Comparison of ENCODE assay signal across 13 cellular contexts in the genomic region with DNA sequence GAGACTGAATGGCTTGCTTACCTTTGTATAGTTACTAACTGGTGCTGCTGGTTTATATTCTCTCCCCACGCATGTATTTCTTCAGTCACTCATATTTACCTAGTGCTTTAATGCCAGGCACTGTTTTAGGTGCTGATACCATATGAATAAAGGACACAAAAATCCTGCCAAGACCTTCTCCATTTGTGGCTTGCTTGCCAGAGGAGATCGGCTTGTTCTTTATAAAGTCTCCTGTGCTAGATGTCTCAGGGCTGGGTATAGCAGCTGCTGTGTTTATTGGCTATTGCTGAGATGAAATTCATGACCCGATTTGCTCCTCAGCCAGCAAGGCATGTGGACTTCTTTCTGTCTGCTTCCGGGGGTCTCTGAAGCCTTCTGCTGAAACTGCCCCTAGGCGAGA. TPM values are rescaled to one million over a fixed set of nuclear protein-coding genes. Genes with fewer than 3 reads are reported as not detected.
DNase-seq lines count a peak whose midpoint lies in the region; ATAC-seq and TF ChIP-seq lines count a peak whose summit lies in the region.
"Had no signal": no experiment of that assay in that cellular context is flagged by ENCODE, and none has a peak within 500 bp of the region (broad histone marks: within the 10 kb centered on the region; RNA-seq: fewer than 3 reads in every experiment).

No MANE protein-coding gene starts in this region.

- no peak for TF ChIP-seq CTCF in natural killer cell (IDR thresholded peaks at IDR 0.05)
- no peak for TF ChIP-seq CTCF in heart right ventricle (IDR thresholded peaks at IDR 0.05)
- no peak for TF ChIP-seq CTCF in osteocyte (IDR thresholded peaks at IDR 0.05)

- peak overlapping the region; percentile 39 to 61 for H3K27ac Mint-ChIP-seq in natural killer cell treated with Interleukin-12 subunit alpha and Interleukin-12 subunit beta and Interleukin-15 and Interleukin-18, amount 100 ng/mL, for 72 hours
- H3K27ac Mint-ChIP-seq in natural killer cell: peak overlapping the region in 1 of 2 donors; percentile 29
- H3K27ac Mint-ChIP-seq in osteocyte (ENCODE audit: unreplicated experiment): peak overlapping the region; percentile 94
- no peak overlapping the region for H3K27ac Mint-ChIP-seq in activated CD8-positive, alpha-beta memory T cell treated with anti-CD3 and anti-CD28 coated beads, Interleukin-2, amount 10 ng/mL, durations not matched to agents 7 days and 5 days
- H3K27ac Mint-ChIP-seq in naive thymus-derived CD8-positive, alpha-beta T cell: peak overlapping the region in 3 of 10 donors; percentile 27 to 75 (median 37)

- no peak for DNase-seq in natural killer cell treated with Interleukin-12 subunit alpha and Interleukin-12 subunit beta and Interleukin-15 and Interleukin-18, amount 100 ng/mL, for 72 hours (ENCODE audit: low spot score)
- no peak for DNase-seq in natural killer cell
- DNase-seq in heart right ventricle: no peak
- DNase-seq in osteocyte (ENCODE audit: extremely low spot score, unreplicated experiment): no peak
- DNase-seq in activated CD8-positive, alpha-beta memory T cell treated with anti-CD3 and anti-CD28 coated beads, Interleukin-2, amount 10 ng/mL, durations not matched to agents 7 days and 5 days: no peak
- no peak for DNase-seq in naive thymus-derived CD8-positive, alpha-beta T cell
- DNase-seq in KG1 (lab: John Stamatoyannopoulos, UW): no peak
- no peak for DNase-seq in HuH-7.5 (ENCODE audit: low spot score)
- DNase-seq: activated T-cell treated with anti-CD3 and anti-CD28 coated beads, Interleukin-2, amount 50 U/mL, for 48 hours; effector CD4-positive, alpha-beta T cell; NCI-H1417 treated with DMSO at 0.1 percent for 48 hours had no signal

- peaks cover 0 to 69% (median 5%) of the 10 kb centered on the region in 9 donors for H3K36me3 ChIP-seq in heart right ventricle
- H3K36me3 ChIP-seq: Peyer's patch had no signal

- peaks cover 24 to 46% of the 10 kb centered on the region in 2 donors for H3K4me1 Mint-ChIP-seq in natural killer cell treated with Interleukin-12 subunit alpha and Interleukin-12 subunit beta and Interleukin-15 and Interleukin-18, amount 100 ng/mL, for 72 hours (ENCODE audit: low read depth in 2 of 2)
- peaks cover 54 to 55% of the 10 kb centered on the region in 2 donors for H3K4me1 Mint-ChIP-seq in natural killer cell
- H3K4me1 Mint-ChIP-seq in osteocyte (ENCODE audit: unreplicated experiment): peaks cover 55% of the 10 kb centered on the region
- H3K4me1 Mint-ChIP-seq in activated CD8-positive, alpha-beta memory T cell treated with anti-CD3 and anti-CD28 coated beads, Interleukin-2, amount 10 ng/mL, durations not matched to agents 7 days and 5 days: peaks cover 14% of the 10 kb centered on the region
- H3K4me1 Mint-ChIP-seq in naive thymus-derived CD8-positive, alpha-beta T cell: peaks cover 26 to 42% (median 28%) of the 10 kb centered on the region in 4 donors

- WGBS in heart right ventricle, 2 donors: 17 to 18% methylated on average over 5 of the region's 5 CpGs

- ATAC-seq in natural killer cell treated with Interleukin-12 subunit alpha and Interleukin-12 subunit beta and Interleukin-15 and Interleukin-18, amount 100 ng/mL, for 72 hours: no peak
- ATAC-seq in natural killer cell (no peak), heart right ventricle (peak; percentile 17 to 73 (median 58))
- no peak for ATAC-seq in activated CD8-positive, alpha-beta memory T cell treated with anti-CD3 and anti-CD28 coated beads, Interleukin-2, amount 10 ng/mL, durations not matched to agents 7 days and 5 days
- ATAC-seq in naive thymus-derived CD8-positive, alpha-beta T cell: no peak

- peaks cover 3 to 68% (median 58%) of the 10 kb centered on the region in 9 donors for H3K4me1 ChIP-seq in heart right ventricle
- H3K4me1 ChIP-seq: Peyer's patch had no signal

- no peaks in the 10 kb centered on the region for H3K9me3 Mint-ChIP-seq in natural killer cell treated with Interleukin-12 subunit alpha and Interleukin-12 subunit beta and Interleukin-15 and Interleukin-18, amount 100 ng/mL, for 72 hours
- H3K9me3 Mint-ChIP-seq in natural killer cell: no peaks in the 10 kb centered on the region
- H3K9me3 Mint-ChIP-seq in osteocyte (ENCODE audit: unreplicated experiment): no peaks in the 10 kb centered on the region
- no peaks in the 10 kb centered on the region for H3K9me3 Mint-ChIP-seq in activated CD8-positive, alpha-beta memory T cell treated with anti-CD3 and anti-CD28 coated beads, Interleukin-2, amount 10 ng/mL, durations not matched to agents 7 days and 5 days (ENCODE audit: low read depth)
- H3K9me3 Mint-ChIP-seq in naive thymus-derived CD8-positive, alpha-beta T cell: no peaks in the 10 kb centered on the region

- H3K27ac ChIP-seq in heart right ventricle: peak overlapping the region; percentile 62 to 94 (median 88)
- H3K27ac ChIP-seq: HL-60 had no signal

- no peak overlapping the region for H3K4me3 Mint-ChIP-seq in natural killer cell treated with Interleukin-12 subunit alpha and Interleukin-12 subunit beta and Interleukin-15 and Interleukin-18, amount 100 ng/mL, for 72 hours
- no peak overlapping the region for H3K4me3 Mint-ChIP-seq in natural killer cell
- peak overlapping the region; percentile 43 for H3K4me3 Mint-ChIP-seq in osteocyte (ENCODE audit: unreplicated experiment)
- no peak overlapping the region for H3K4me3 Mint-ChIP-seq in activated CD8-positive, alpha-beta memory T cell treated with anti-CD3 and anti-CD28 coated beads, Interleukin-2, amount 10 ng/mL, durations not matched to agents 7 days and 5 days
- no peak overlapping the region for H3K4me3 Mint-ChIP-seq in naive thymus-derived CD8-positive, alpha-beta T cell

- POLR2A ChIA-PET in naive thymus-derived CD8-positive, alpha-beta T cell (lab: Charles Lee): no interaction called here

- peak overlapping the region in 5 of 10 donors; percentile 3 to 28 (median 15) for H3K4me3 ChIP-seq in heart right ventricle
- H3K4me3 ChIP-seq: Peyer's patch had no signal

- peaks cover 17% of the 10 kb centered on the region for H3K36me3 Mint-ChIP-seq in natural killer cell treated with Interleukin-12 subunit alpha and Interleukin-12 subunit beta and Interleukin-15 and Interleukin-18, amount 100 ng/mL, for 72 hours
- H3K36me3 Mint-ChIP-seq in natural killer cell (no peaks in the 10 kb centered on the region), osteocyte (ENCODE audit: unreplicated experiment) (peaks cover 30% of the 10 kb centered on the region)
- peaks cover 52% of the 10 kb centered on the region for H3K36me3 Mint-ChIP-seq in activated CD8-positive, alpha-beta memory T cell treated with anti-CD3 and anti-CD28 coated beads, Interleukin-2, amount 10 ng/mL, durations not matched to agents 7 days and 5 days
- H3K36me3 Mint-ChIP-seq in naive thymus-derived CD8-positive, alpha-beta T cell: peaks cover 0 to 82% (median 28%) of the 10 kb centered on the region in 3 donors

- intact Hi-C loops in natural killer cell (cut with micrococcal nuclease): no loop called here
- intact Hi-C loops in heart right ventricle (cut with DNase I): loop anchor here in 6 of 10 donors (2.0 to 5.0 kb wide), 5 partner anchors 35 to 46 kb away; partner anchors contain the start of gene ST6GAL1 (in 4 of the 6)

- CTCF ChIA-PET in activated CD8-positive, alpha-beta memory T cell treated with anti-CD3 and anti-CD28 coated beads, Interleukin-2, amount 10 ng/mL, durations not matched to agents 7 days and 5 days (lab: Charles Lee): no interaction called here

- H3K27me3 ChIP-seq in heart right ventricle: no peaks in the 10 kb centered on the region
- H3K27me3 ChIP-seq: Peyer's patch had no signal

- no peaks in the 10 kb centered on the region for H3K27me3 Mint-ChIP-seq in natural killer cell treated with Interleukin-12 subunit alpha and Interleukin-12 subunit beta and Interleukin-15 and Interleukin-18, amount 100 ng/mL, for 72 hours
- H3K27me3 Mint-ChIP-seq in natural killer cell (ENCODE audit: low read depth in 2 of 2) (no peaks in the 10 kb centered on the region), osteocyte (ENCODE audit: unreplicated experiment) (no peaks in the 10 kb centered on the region)
- no peaks in the 10 kb centered on the region for H3K27me3 Mint-ChIP-seq in activated CD8-positive, alpha-beta memory T cell treated with anti-CD3 and anti-CD28 coated beads, Interleukin-2, amount 10 ng/mL, durations not matched to agents 7 days and 5 days
- no peaks in the 10 kb centered on the region for H3K27me3 Mint-ChIP-seq in naive thymus-derived CD8-positive, alpha-beta T cell

- H3K9me3 ChIP-seq in heart right ventricle: no peaks in the 10 kb centered on the region
- H3K9me3 ChIP-seq: Peyer's patch had no signal

RNA-seq across cellular contexts. Expression of gene ST6GAL1, which starts 46.5 kb away (rescaled TPM):
- 100 to 1,000 TPM; 179 to 304 TPM for total RNA-seq in natural killer cell treated with Interleukin-12 subunit alpha and Interleukin-12 subunit beta and Interleukin-15 and Interleukin-18, amount 100 ng/mL, for 72 hours
- total RNA-seq in natural killer cell (100 to 1,000 TPM; 121 to 182 (median 146) TPM), heart right ventricle (10 to 100 TPM; 55.9 to 94.7 (median 68.7) TPM), osteocyte (63.1 and 68.2 TPM in 2 replicates)
- 10 to 100 TPM; 19.5 to 36.3 TPM for polyA plus RNA-seq in heart right ventricle
- 100 to 1,000 TPM in 1 of 2 experiments, 10 to 100 TPM in 1; 77.9 to 102 TPM for total RNA-seq in activated CD8-positive, alpha-beta memory T cell treated with anti-CD3 and anti-CD28 coated beads, Interleukin-2, amount 10 ng/mL, durations not matched to agents 7 days and 5 days
- total RNA-seq in naive thymus-derived CD8-positive, alpha-beta T cell: 100 to 1,000 TPM; 223 to 250 TPM
- polyA plus RNA-seq in naive thymus-derived CD8-positive, alpha-beta T cell: 100 to 1,000 TPM; 139 to 237 (median 167) TPM

Comparison
In these comparisons a context has a peak if more than half of its experiments do, and no peak if none do; other contexts are left out.
1. ATAC-seq: peak in heart right ventricle (8 of 8); none in natural killer cell treated with Interleukin-12 subunit alpha and Interleukin-12 subunit beta and Interleukin-15 and Interleukin-18, amount 100 ng/mL, for 72 hours (0 of 2), natural killer cell (0 of 3), activated CD8-positive, alpha-beta memory T cell treated with anti-CD3 and anti-CD28 coated beads, Interleukin-2, amount 10 ng/mL, durations not matched to agents 7 days and 5 days (single experiment) and naive thymus-derived CD8-positive, alpha-beta T cell (0 of 2).